Comparison of ENCODE assay signal across 17 cellular contexts in the genomic region with DNA sequence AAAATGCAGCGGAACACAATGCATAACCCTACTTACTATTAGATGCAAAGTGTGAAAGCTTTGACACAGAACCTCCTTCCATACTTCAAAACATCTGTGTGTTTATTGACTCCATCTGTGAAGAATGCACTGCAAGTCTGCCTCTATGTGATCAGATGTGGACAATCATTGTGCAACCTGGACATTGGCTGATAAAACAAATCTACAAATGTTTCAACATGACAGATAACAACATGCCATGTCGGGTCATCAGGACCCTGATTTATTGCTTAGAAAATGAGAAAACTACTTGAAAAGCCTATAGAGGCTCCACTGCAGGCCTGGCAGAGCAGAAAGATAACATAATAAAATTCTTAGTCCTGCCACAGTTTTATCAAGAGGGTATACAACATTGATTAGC.
"Had no signal": no experiment of that assay in that cellular context is flagged by ENCODE, and none has a peak within 500 bp of the region (broad histone marks: within the 10 kb centered on the region; RNA-seq: fewer than 3 reads in every experiment).

No MANE protein-coding gene starts in this region.

- H2AFZ ChIP-seq: neural progenitor cell had no signal

- H3K4me1 ChIP-seq: gastrocnemius medialis, left ventricle myocardium inferior, neural progenitor cell, right atrium auricular region, uterus had no signal

- FAIRE-seq: endometrium, small intestine had no signal

- H3K27me3 ChIP-seq: gastrocnemius medialis, neural progenitor cell, ovary, right atrium auricular region, uterus had no signal

- DNase-seq: effector memory CD4-positive, alpha-beta T cell; gastrocnemius medialis; glutamatergic neuron; islet precursor cell; left ventricle myocardium inferior; mesenchymal stem cell; midbrain; nucleus accumbens; ovary; small intestine; stimulated activated CD4-positive, alpha-beta T cell treated with anti-CD3 and anti-CD28 coated beads, Interleukin-12 subunit alpha, Interleukin-12 subunit beta, amount 100 ng/mL, for 4 hours; stimulated activated naive CD4-positive, alpha-beta T cell treated with Interleukin-2 at 50 U/mL for 16 hours; uterus had no signal

- H3K4me2 ChIP-seq: neural progenitor cell had no signal

- H3K27ac ChIP-seq: gastrocnemius medialis, left ventricle myocardium inferior, neural progenitor cell, ovary, right atrium auricular region, uterus had no signal

- H3K9me3 ChIP-seq: gastrocnemius medialis, left ventricle myocardium inferior, ovary, right atrium auricular region, uterus had no signal

- H3K9ac ChIP-seq: neural progenitor cell had no signal

- H3K36me3 ChIP-seq: gastrocnemius medialis, left ventricle myocardium inferior, neural progenitor cell, ovary, right atrium auricular region, uterus had no signal

- H3K4me3 ChIP-seq: gastrocnemius medialis, left ventricle myocardium inferior, lung, neural progenitor cell, ovary, right atrium auricular region, uterus had no signal
